1 cellular context compared by ENCODE assay signal in genomic region chr12:623172-623864, GRCh38.
A peak's percentile ranks its signal among the peaks of the same experiment; 100 is the strongest.
TF ChIP-seq lines count a peak whose summit lies in the region.

No MANE protein-coding gene starts in this region.

TF ChIP-seq in HepG2, 621 proteins besides CTCF, POLR2A, EP300 and RAD21 (continues in another document):
- TF ChIP-seq MLXIP (CRISPR knock-in tag; IDR thresholded peaks at IDR 0.05; ENCODE audit: borderline replicate concordance), result no peak
- TF ChIP-seq KLF12 (CRISPR knock-in tag; IDR thresholded peaks at IDR 0.05; ENCODE audit: borderline replicate concordance), result 0 out of 2 replicates have a peak, but pooled peaks have one; percentile 10
- TF ChIP-seq KMT2A (CRISPR knock-in tag; IDR thresholded peaks at IDR 0.05), result no peak
- no peak for TF ChIP-seq ZNF629 (CRISPR knock-in tag; conservative IDR thresholded peaks at IDR 0.05)
- no peak for TF ChIP-seq NR2C2 (CRISPR knock-in tag; IDR thresholded peaks at IDR 0.05; ENCODE audit: borderline replicate concordance)
- no peak for TF ChIP-seq KDM6A (CRISPR knock-in tag; IDR thresholded peaks at IDR 0.05; ENCODE audit: low read depth)
- TF ChIP-seq, protein P1, sequence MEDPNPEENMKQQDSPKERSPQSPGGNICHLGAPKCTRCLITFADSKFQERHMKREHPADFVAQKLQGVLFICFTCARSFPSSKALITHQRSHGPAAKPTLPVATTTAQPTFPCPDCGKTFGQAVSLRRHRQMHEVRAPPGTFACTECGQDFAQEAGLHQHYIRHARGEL (CRISPR knock-in tag; IDR thresholded peaks at IDR 0.05), result no peak
- TF ChIP-seq, protein P2, sequence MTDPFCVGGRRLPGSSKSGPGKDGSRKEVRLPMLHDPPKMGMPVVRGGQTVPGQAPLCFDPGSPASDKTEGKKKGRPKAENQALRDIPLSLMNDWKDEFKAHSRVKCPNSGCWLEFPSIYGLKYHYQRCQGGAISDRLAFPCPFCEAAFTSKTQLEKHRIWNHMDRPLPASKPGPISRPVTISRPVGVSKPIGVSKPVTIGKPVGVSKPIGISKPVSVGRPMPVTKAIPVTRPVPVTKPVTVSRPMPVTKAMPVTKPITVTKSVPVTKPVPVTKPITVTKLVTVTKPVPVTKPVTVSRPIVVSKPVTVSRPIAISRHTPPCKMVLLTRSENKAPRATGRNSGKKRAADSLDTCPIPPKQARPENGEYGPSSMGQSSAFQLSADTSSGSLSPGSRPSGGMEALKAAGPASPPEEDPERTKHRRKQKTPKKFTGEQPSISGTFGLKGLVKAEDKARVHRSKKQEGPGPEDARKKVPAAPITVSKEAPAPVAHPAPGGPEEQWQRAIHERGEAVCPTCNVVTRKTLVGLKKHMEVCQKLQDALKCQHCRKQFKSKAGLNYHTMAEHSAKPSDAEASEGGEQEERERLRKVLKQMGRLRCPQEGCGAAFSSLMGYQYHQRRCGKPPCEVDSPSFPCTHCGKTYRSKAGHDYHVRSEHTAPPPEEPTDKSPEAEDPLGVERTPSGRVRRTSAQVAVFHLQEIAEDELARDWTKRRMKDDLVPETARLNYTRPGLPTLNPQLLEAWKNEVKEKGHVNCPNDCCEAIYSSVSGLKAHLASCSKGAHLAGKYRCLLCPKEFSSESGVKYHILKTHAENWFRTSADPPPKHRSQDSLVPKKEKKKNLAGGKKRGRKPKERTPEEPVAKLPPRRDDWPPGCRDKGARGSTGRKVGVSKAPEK (CRISPR knock-in tag; IDR thresholded peaks at IDR 0.05; ENCODE audit: borderline replicate concordance), result no peak
- TF ChIP-seq PHF21A (CRISPR knock-in tag; IDR thresholded peaks at IDR 0.05), result no peak
- TF ChIP-seq ZNF333 (CRISPR knock-in tag; IDR thresholded peaks at IDR 0.05; ENCODE audit: borderline replicate concordance), result no peak
- TF ChIP-seq HDAC1 (CRISPR knock-in tag; IDR thresholded peaks at IDR 0.05), result peak; percentile 34; the same call in 1 of the 2 replicates
- TF ChIP-seq, protein P3, sequence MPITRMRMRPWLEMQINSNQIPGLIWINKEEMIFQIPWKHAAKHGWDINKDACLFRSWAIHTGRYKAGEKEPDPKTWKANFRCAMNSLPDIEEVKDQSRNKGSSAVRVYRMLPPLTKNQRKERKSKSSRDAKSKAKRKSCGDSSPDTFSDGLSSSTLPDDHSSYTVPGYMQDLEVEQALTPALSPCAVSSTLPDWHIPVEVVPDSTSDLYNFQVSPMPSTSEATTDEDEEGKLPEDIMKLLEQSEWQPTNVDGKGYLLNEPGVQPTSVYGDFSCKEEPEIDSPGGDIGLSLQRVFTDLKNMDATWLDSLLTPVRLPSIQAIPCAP (CRISPR knock-in tag; IDR thresholded peaks at IDR 0.05; ENCODE audit: low read depth), result no peak
- TF ChIP-seq SUZ12 (IDR thresholded peaks at IDR 0.05; ENCODE audit: low read depth, low read length), result no peak
- TF ChIP-seq ZNF44 (CRISPR knock-in tag; IDR thresholded peaks at IDR 0.05), result no peak
- TF ChIP-seq NRL (CRISPR knock-in tag; IDR thresholded peaks at IDR 0.05; ENCODE audit: borderline replicate concordance), result no peak
- TF ChIP-seq TAF15 (IDR thresholded peaks at IDR 0.05; ENCODE audit: low read depth, low read length, poor library complexity, severe bottlenecking), result no peak
- no peak for TF ChIP-seq RORA (CRISPR knock-in tag; IDR thresholded peaks at IDR 0.05)
- TF ChIP-seq ZNF678 (CRISPR knock-in tag; IDR thresholded peaks at IDR 0.05), result no peak
- no peak for TF ChIP-seq ZNF296 (CRISPR knock-in tag; conservative IDR thresholded peaks at IDR 0.05)
- TF ChIP-seq AGO1 (IDR thresholded peaks at IDR 0.05; ENCODE audit: low read depth, low read length, poor library complexity, severe bottlenecking), result no peak
- no peak for TF ChIP-seq FOXA1 (IDR thresholded peaks at IDR 0.05)
- no peak for TF ChIP-seq FOXA1 (CRISPR knock-in tag; IDR thresholded peaks at IDR 0.05)
- TF ChIP-seq ZNF570 (CRISPR knock-in tag; IDR thresholded peaks at IDR 0.05; ENCODE audit: borderline replicate concordance), result no peak
- TF ChIP-seq, protein P4, sequence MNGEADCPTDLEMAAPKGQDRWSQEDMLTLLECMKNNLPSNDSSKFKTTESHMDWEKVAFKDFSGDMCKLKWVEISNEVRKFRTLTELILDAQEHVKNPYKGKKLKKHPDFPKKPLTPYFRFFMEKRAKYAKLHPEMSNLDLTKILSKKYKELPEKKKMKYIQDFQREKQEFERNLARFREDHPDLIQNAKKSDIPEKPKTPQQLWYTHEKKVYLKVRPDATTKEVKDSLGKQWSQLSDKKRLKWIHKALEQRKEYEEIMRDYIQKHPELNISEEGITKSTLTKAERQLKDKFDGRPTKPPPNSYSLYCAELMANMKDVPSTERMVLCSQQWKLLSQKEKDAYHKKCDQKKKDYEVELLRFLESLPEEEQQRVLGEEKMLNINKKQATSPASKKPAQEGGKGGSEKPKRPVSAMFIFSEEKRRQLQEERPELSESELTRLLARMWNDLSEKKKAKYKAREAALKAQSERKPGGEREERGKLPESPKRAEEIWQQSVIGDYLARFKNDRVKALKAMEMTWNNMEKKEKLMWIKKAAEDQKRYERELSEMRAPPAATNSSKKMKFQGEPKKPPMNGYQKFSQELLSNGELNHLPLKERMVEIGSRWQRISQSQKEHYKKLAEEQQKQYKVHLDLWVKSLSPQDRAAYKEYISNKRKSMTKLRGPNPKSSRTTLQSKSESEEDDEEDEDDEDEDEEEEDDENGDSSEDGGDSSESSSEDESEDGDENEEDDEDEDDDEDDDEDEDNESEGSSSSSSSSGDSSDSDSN (CRISPR knock-in tag; IDR thresholded peaks at IDR 0.05), result no peak
- no peak for TF ChIP-seq ISL2 (CRISPR knock-in tag; IDR thresholded peaks at IDR 0.05)
- no peak for TF ChIP-seq ZNF672 (CRISPR knock-in tag; IDR thresholded peaks at IDR 0.05)
- TF ChIP-seq RBAK (CRISPR knock-in tag; IDR thresholded peaks at IDR 0.05), result no peak
- no peak for TF ChIP-seq NFRKB (IDR thresholded peaks at IDR 0.05)
- no peak for TF ChIP-seq ZSCAN9 (CRISPR knock-in tag; IDR thresholded peaks at IDR 0.05; ENCODE audit: borderline replicate concordance)
- TF ChIP-seq KAT2B (IDR thresholded peaks at IDR 0.05; ENCODE audit: borderline replicate concordance, low read depth, low read length), result no peak
- TF ChIP-seq ZNF605 (CRISPR knock-in tag; IDR thresholded peaks at IDR 0.05), result no peak
- TF ChIP-seq SSRP1 (CRISPR knock-in tag; IDR thresholded peaks at IDR 0.05), result no peak
- TF ChIP-seq ZNF614 (CRISPR knock-in tag; IDR thresholded peaks at IDR 0.05; ENCODE audit: borderline replicate concordance), result no peak
- TF ChIP-seq ETV5 (CRISPR knock-in tag; IDR thresholded peaks at IDR 0.05; ENCODE audit: borderline replicate concordance), result no peak
- TF ChIP-seq ZIK1 (CRISPR knock-in tag; IDR thresholded peaks at IDR 0.05; ENCODE audit: borderline replicate concordance, low read depth), result no peak
- TF ChIP-seq U2AF1 (optimal IDR thresholded peaks at IDR 0.05; ENCODE audit: low read depth, low read length), result no peak
- TF ChIP-seq REPIN1 (CRISPR knock-in tag; IDR thresholded peaks at IDR 0.05; ENCODE audit: borderline replicate concordance, low read depth), result no peak
- TF ChIP-seq, protein P5, sequence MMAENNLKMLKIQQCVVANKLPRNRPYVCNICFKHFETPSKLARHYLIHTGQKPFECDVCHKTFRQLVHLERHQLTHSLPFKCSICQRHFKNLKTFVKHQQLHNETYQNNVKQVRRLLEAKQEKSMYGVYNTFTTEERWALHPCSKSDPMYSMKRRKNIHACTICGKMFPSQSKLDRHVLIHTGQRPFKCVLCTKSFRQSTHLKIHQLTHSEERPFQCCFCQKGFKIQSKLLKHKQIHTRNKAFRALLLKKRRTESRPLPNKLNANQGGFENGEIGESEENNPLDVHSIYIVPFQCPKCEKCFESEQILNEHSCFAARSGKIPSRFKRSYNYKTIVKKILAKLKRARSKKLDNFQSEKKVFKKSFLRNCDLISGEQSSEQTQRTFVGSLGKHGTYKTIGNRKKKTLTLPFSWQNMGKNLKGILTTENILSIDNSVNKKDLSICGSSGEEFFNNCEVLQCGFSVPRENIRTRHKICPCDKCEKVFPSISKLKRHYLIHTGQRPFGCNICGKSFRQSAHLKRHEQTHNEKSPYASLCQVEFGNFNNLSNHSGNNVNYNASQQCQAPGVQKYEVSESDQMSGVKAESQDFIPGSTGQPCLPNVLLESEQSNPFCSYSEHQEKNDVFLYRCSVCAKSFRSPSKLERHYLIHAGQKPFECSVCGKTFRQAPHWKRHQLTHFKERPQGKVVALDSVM (CRISPR knock-in tag; IDR thresholded peaks at IDR 0.05), result peak; percentile 85
- TF ChIP-seq CENPX (CRISPR knock-in tag; IDR thresholded peaks at IDR 0.05), result no peak
- TF ChIP-seq, protein P6, sequence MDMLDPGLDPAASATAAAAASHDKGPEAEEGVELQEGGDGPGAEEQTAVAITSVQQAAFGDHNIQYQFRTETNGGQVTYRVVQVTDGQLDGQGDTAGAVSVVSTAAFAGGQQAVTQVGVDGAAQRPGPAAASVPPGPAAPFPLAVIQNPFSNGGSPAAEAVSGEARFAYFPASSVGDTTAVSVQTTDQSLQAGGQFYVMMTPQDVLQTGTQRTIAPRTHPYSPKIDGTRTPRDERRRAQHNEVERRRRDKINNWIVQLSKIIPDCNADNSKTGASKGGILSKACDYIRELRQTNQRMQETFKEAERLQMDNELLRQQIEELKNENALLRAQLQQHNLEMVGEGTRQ (IDR thresholded peaks at IDR 0.05; ENCODE audit: low read depth, low read length), result no peak
- TF ChIP-seq, protein P6 (CRISPR knock-in tag; IDR thresholded peaks at IDR 0.05; ENCODE audit: borderline replicate concordance), result no peak
- TF ChIP-seq, protein P7, sequence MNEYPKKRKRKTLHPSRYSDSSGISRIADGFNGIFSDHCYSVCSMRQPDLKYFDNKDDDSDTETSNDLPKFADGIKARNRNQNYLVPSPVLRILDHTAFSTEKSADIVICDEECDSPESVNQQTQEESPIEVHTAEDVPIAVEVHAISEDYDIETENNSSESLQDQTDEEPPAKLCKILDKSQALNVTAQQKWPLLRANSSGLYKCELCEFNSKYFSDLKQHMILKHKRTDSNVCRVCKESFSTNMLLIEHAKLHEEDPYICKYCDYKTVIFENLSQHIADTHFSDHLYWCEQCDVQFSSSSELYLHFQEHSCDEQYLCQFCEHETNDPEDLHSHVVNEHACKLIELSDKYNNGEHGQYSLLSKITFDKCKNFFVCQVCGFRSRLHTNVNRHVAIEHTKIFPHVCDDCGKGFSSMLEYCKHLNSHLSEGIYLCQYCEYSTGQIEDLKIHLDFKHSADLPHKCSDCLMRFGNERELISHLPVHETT (CRISPR knock-in tag; conservative IDR thresholded peaks at IDR 0.05), result no peak
- TF ChIP-seq ZNF441 (CRISPR knock-in tag; IDR thresholded peaks at IDR 0.05; ENCODE audit: borderline replicate concordance), result no peak
- TF ChIP-seq SNRNP70 (IDR thresholded peaks at IDR 0.05; ENCODE audit: low read depth, low read length), result no peak
- TF ChIP-seq GTF2F1 (IDR thresholded peaks at IDR 0.05; ENCODE audit: low read length), result no peak
- TF ChIP-seq SP140L (CRISPR knock-in tag; IDR thresholded peaks at IDR 0.05; ENCODE audit: borderline replicate concordance), result no peak
- TF ChIP-seq ZBTB2 (CRISPR knock-in tag; IDR thresholded peaks at IDR 0.05; ENCODE audit: low read depth), result no peak
- no peak for TF ChIP-seq MBD4 (IDR thresholded peaks at IDR 0.05; ENCODE audit: borderline replicate concordance, low read length)
- TF ChIP-seq ZNF343 (CRISPR knock-in tag; IDR thresholded peaks at IDR 0.05), result no peak
- TF ChIP-seq IRF9 (CRISPR knock-in tag; IDR thresholded peaks at IDR 0.05; ENCODE audit: borderline replicate concordance), result no peak
